26 cellular contexts compared by ENCODE assay signal in the genomic region with DNA sequence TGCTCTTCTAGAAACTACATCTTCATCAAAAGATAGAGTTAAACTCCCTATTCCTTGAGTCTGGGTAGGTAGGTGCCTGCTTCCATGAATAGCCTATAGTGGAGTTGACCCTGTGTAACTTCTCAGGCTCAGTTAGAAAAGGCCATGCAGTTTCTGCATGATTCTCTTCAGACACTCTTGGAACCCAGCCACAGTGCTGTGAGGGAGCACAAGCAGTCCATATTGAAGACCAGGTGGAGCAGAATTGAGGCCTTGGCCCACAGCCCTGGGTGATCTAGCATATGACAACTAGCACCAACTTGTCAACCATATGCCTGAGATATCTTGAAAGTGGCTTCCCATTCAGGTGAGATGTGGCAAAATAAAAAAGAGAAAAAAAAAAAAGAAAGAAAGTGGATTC. TPM values are rescaled to one million over a fixed set of nuclear protein-coding genes. Genes with fewer than 3 reads are reported as not detected.
"Had no signal": no experiment of that assay in that cellular context is flagged by ENCODE, and none has a peak within 500 bp of the region (broad histone marks: within the 10 kb centered on the region; RNA-seq: fewer than 3 reads in every experiment).

No MANE protein-coding gene starts in this region.

- H3K4me1 Mint-ChIP-seq: activated naive CD8-positive, alpha-beta T cell treated with anti-CD3 and anti-CD28 coated beads, Interleukin-2, amount 10 ng/mL, durations not matched to agents 7 days and 5 days; brain; naive thymus-derived CD4-positive, alpha-beta T cell; neural crest cell had no signal

- ATAC-seq: gastroesophageal sphincter; left cardiac atrium; naive thymus-derived CD4-positive, alpha-beta T cell; psoas muscle; stimulated activated naive CD8-positive, alpha-beta T cell treated with anti-CD3 and anti-CD28 coated beads, Interleukin-15, Interleukin-2, amounts not matched to agents 100 U/mL and 50 U/mL, for 24 hours had no signal

- H3K4me3 Mint-ChIP-seq: activated naive CD8-positive, alpha-beta T cell treated with anti-CD3 and anti-CD28 coated beads, Interleukin-2, amount 10 ng/mL, durations not matched to agents 7 days and 5 days; brain; naive thymus-derived CD4-positive, alpha-beta T cell; neural crest cell; T-helper 2 cell treated with Interferon-gamma antibody and Interleukin-4, amounts not matched to agents 5 μg/mL and 100 μg/mL, for 36 hours had no signal

- DNase-seq: activated CD4-positive, alpha-beta T cell treated with anti-CD3 and anti-CD28 coated beads for 4 hours; activated CD4-positive, alpha-beta T cell treated with anti-CD3 and anti-CD28 coated beads, Interleukin-2, amount 50 U/mL, for 4 hours; activated CD8-positive, alpha-beta memory T cell treated with anti-CD3 and anti-CD28 coated beads for 24 hours; activated effector memory CD4-positive, alpha-beta T cell treated with Interleukin-2 at 50 U/mL for 16 hours; activated naive CD4-positive, alpha-beta T cell treated with Interleukin-2 at 50 U/mL for 16 hours; activated naive CD8-positive, alpha-beta T cell treated with anti-CD3 and anti-CD28 coated beads, Interleukin-2, amount 10 ng/mL, durations not matched to agents 7 days and 5 days; hippocampal formation; left cardiac atrium; mammary epithelial cell; midbrain; naive thymus-derived CD4-positive, alpha-beta T cell; nucleus accumbens; psoas muscle; stimulated activated CD4-positive, alpha-beta T cell treated with anti-CD3 and anti-CD28 coated beads, Interleukin-15, amount 100 ng/mL, for 24 hours; stimulated activated CD4-positive, alpha-beta T cell treated with anti-CD3 and anti-CD28 coated beads, Interleukin-2, amount 100 ng/mL, for 24 hours; stimulated activated naive CD8-positive, alpha-beta T cell treated with anti-CD3 and anti-CD28 coated beads, Interleukin-15, Interleukin-2, amounts not matched to agents 100 U/mL and 50 U/mL, for 24 hours; testis; trophoblast cell had no signal

- H3K36me3 Mint-ChIP-seq: activated naive CD8-positive, alpha-beta T cell treated with anti-CD3 and anti-CD28 coated beads, Interleukin-2, amount 10 ng/mL, durations not matched to agents 7 days and 5 days; brain; naive thymus-derived CD4-positive, alpha-beta T cell had no signal

- H3K9me3 Mint-ChIP-seq: activated naive CD8-positive, alpha-beta T cell treated with anti-CD3 and anti-CD28 coated beads, Interleukin-2, amount 10 ng/mL, durations not matched to agents 7 days and 5 days; brain; naive thymus-derived CD4-positive, alpha-beta T cell; neural crest cell; T-helper 2 cell treated with Interferon-gamma antibody and Interleukin-4, amounts not matched to agents 5 μg/mL and 100 μg/mL, for 36 hours had no signal

- H3K27ac Mint-ChIP-seq: activated naive CD8-positive, alpha-beta T cell treated with anti-CD3 and anti-CD28 coated beads, Interleukin-2, amount 10 ng/mL, durations not matched to agents 7 days and 5 days; naive thymus-derived CD4-positive, alpha-beta T cell; T-helper 2 cell treated with Interferon-gamma antibody and Interleukin-4, amounts not matched to agents 5 μg/mL and 100 μg/mL, for 36 hours had no signal

RNA-seq across cellular contexts. Expression of a gene that starts 27.7 kb away (rescaled TPM):
- total RNA-seq: activated naive CD8-positive, alpha-beta T cell treated with anti-CD3 and anti-CD28 coated beads, Interleukin-2, amount 10 ng/mL, durations not matched to agents 7 days and 5 days; ascending aorta; endothelial cell of umbilical vein; fibroblast of lung; fibroblast of villous mesenchyme; mammary epithelial cell; neural crest cell had no signal
